Comparison of ENCODE assay signal across 12 cellular contexts in the genomic region with DNA sequence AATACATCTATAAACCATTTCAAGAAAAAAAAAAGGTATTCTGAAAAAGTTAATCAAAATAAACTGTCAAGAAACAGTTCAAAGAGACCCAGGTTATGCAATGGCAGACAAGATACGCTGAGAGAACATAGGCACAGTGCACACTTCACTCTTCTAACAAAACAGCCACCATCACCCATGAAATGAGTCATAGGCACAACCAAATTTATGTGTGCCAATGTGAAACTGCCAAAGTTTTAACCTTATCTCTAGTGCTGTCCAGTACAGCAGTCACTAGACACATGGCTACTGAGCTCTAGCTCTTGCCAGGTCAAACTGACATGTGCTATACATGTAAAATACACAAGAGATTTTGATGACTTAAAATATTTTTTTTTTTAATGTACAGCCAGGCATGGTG. TPM values are rescaled to one million over a fixed set of nuclear protein-coding genes. Genes with fewer than 3 reads are reported as not detected.
DNase-seq lines count a peak whose midpoint lies in the region; ATAC-seq and TF ChIP-seq lines count a peak whose summit lies in the region.
"Had no signal": no experiment of that assay in that cellular context is flagged by ENCODE, and none has a peak within 500 bp of the region (broad histone marks: within the 10 kb centered on the region; RNA-seq: fewer than 3 reads in every experiment).

No MANE protein-coding gene starts in this region.

- H3K4me3 ChIP-seq in breast epithelium: no peak overlapping the region

- no peaks in the 10 kb centered on the region for H3K27me3 ChIP-seq in breast epithelium

- TF ChIP-seq CTCF in MCF 10A (IDR thresholded peaks at IDR 0.05; ENCODE audit: unreplicated experiment): no peak
- no peak for TF ChIP-seq CTCF in breast epithelium (IDR thresholded peaks at IDR 0.05)

- CTCF ChIA-PET in MCF 10A (lab: Yijun Ruan, JAX): interaction anchor here (0.6 to 1.8 kb wide), 3 partner anchors 50 to 451 kb away, joined by 3 to 6 read pairs (median 4); no protein-coding TSS in a partner anchor
- CTCF ChIA-PET in activated CD4-positive, alpha-beta memory T cell treated with anti-CD3 and anti-CD28 coated beads for 36 hours (lab: Charles Lee): interaction anchor here (2.4 kb wide), 1 partner anchor 15 kb away, joined by 9 read pairs; a partner anchor contains a TSS

- H3K27me3 Mint-ChIP-seq in MCF 10A (ENCODE audit: insufficient read depth, unreplicated experiment): no peaks in the 10 kb centered on the region
- no peaks in the 10 kb centered on the region for H3K27me3 Mint-ChIP-seq in activated CD4-positive, alpha-beta memory T cell treated with anti-CD3 and anti-CD28 coated beads for 36 hours

- DNase-seq in MCF 10A (ENCODE audit: unreplicated experiment): peak; percentile 47
- no peak for DNase-seq in breast epithelium (ENCODE audit: low spot score in 2 of 2)
- DNase-seq in activated CD4-positive, alpha-beta memory T cell treated with anti-CD3 and anti-CD28 coated beads for 36 hours: peak; percentile 26
- no peak for DNase-seq in NCI-H2081 (lab: John Stamatoyannopoulos, UW)
- DNase-seq in DMS 273 (lab: John Stamatoyannopoulos, UW; ENCODE audit: unreplicated experiment): no peak
- no peak for DNase-seq in T-helper 9 cell
- DNase-seq: C1 segment of cervical spinal cord, NCI-H1930, retina had no signal

- H3K9me3 ChIP-seq in breast epithelium: no peaks in the 10 kb centered on the region

- H3K4me1 ChIP-seq in breast epithelium: peaks cover 0 to 3% of the 10 kb centered on the region in 2 donors

- no TSS peak for BruUV-seq in MCF 10A (replicated peaks; lab: Mats Ljungman, UMichigan)

- POLR2A ChIA-PET in MCF 10A (lab: Yijun Ruan, JAX): interaction anchor here (0.7 to 2.6 kb wide), 4 partner anchors 32 to 885 kb away, joined by 3 to 9 read pairs (median 5); no protein-coding TSS in a partner anchor
- POLR2A ChIA-PET in activated CD4-positive, alpha-beta memory T cell treated with anti-CD3 and anti-CD28 coated beads for 36 hours (lab: Charles Lee): interaction anchor here (5.3 kb wide), 1 partner anchor 10 kb away, joined by 29 read pairs; no protein-coding TSS in a partner anchor

- peak; percentile 24 for ATAC-seq in HG03565 (IDR thresholded peaks at IDR 0.05; ENCODE audit: unreplicated experiment)
- ATAC-seq in GM19455 (IDR thresholded peaks at IDR 0.05; ENCODE audit: unreplicated experiment): no peak

- H3K36me3 Mint-ChIP-seq in MCF 10A (ENCODE audit: insufficient read depth, unreplicated experiment): peaks cover 6% of the 10 kb centered on the region
- H3K36me3 Mint-ChIP-seq in activated CD4-positive, alpha-beta memory T cell treated with anti-CD3 and anti-CD28 coated beads for 36 hours: no peaks in the 10 kb centered on the region

- intact Hi-C loops in MCF 10A (cut with micrococcal nuclease): no loop called here
- intact Hi-C loops in breast epithelium (cut with DNase I; ENCODE audit: low total_unique reads): loop anchor here (10.0 kb wide), 1 partner anchor 465 kb away; a partner anchor contains a TSS
- intact Hi-C loops in activated CD4-positive, alpha-beta memory T cell treated with anti-CD3 and anti-CD28 coated beads for 36 hours (cut with micrococcal nuclease): loop anchor here (2.0 to 5.0 kb wide), 3 partner anchors 281 to 592 kb away; a partner anchor contains a TSS

- H3K4me3 Mint-ChIP-seq in MCF 10A (ENCODE audit: unreplicated experiment): no peak overlapping the region
- peak overlapping the region; percentile 41 for H3K4me3 Mint-ChIP-seq in activated CD4-positive, alpha-beta memory T cell treated with anti-CD3 and anti-CD28 coated beads for 36 hours

- TF ChIP-seq POLR2A in breast epithelium (IDR thresholded peaks at IDR 0.05): no peak

- no peaks in the 10 kb centered on the region for H3K9me3 Mint-ChIP-seq in MCF 10A (ENCODE audit: unreplicated experiment)
- H3K9me3 Mint-ChIP-seq in activated CD4-positive, alpha-beta memory T cell treated with anti-CD3 and anti-CD28 coated beads for 36 hours: no peaks in the 10 kb centered on the region

- peaks cover 13% of the 10 kb centered on the region for H3K4me1 Mint-ChIP-seq in MCF 10A (ENCODE audit: insufficient read depth, unreplicated experiment)
- peaks cover 32% of the 10 kb centered on the region for H3K4me1 Mint-ChIP-seq in activated CD4-positive, alpha-beta memory T cell treated with anti-CD3 and anti-CD28 coated beads for 36 hours (ENCODE audit: low read depth)

- no peak overlapping the region for H3K27ac ChIP-seq in breast epithelium
- H3K27ac ChIP-seq: epithelial cell of prostate had no signal

- no peaks in the 10 kb centered on the region for H3K36me3 ChIP-seq in breast epithelium

- H3K27ac Mint-ChIP-seq in MCF 10A (ENCODE audit: low read depth, unreplicated experiment): no peak overlapping the region
- peak overlapping the region; percentile 58 for H3K27ac Mint-ChIP-seq in activated CD4-positive, alpha-beta memory T cell treated with anti-CD3 and anti-CD28 coated beads for 36 hours

RNA-seq across cellular contexts. Expression of a gene that starts 1.4 kb away (rescaled TPM):
- 7.9 and 12.5 TPM in 2 replicates for total RNA-seq in MCF 10A (2022)
- 10 to 100 TPM; 10.2 to 16.1 (median 11.0) TPM for total RNA-seq in breast epithelium
- total RNA-seq in activated CD4-positive, alpha-beta memory T cell treated with anti-CD3 and anti-CD28 coated beads for 36 hours: 10 to 100 TPM; 19.4 to 22.8 TPM

RNA-seq across cellular contexts. Expression of a gene that starts 15.3 kb away (rescaled TPM):
- total RNA-seq in MCF 10A (2022): not detected in 2 replicates
- total RNA-seq in breast epithelium: 1 to 10 TPM in 1 of 3 donors, under 1 TPM in 1, not detected in 1; 0.48 to 1.6 TPM
- not detected for total RNA-seq in activated CD4-positive, alpha-beta memory T cell treated with anti-CD3 and anti-CD28 coated beads for 36 hours

Comparison
In these comparisons a context has a peak if more than half of its experiments do, and no peak if none do; other contexts are left out.
1. DNase-seq: peak in MCF 10A (single experiment) and activated CD4-positive, alpha-beta memory T cell treated with anti-CD3 and anti-CD28 coated beads for 36 hours (single experiment); none in breast epithelium (0 of 2), NCI-H2081 (0 of 2), DMS 273 (single experiment) and T-helper 9 cell (single experiment).